Comparison of ENCODE assay signal across 8 cellular contexts in genomic region chr4:169410839-169411770, GRCh38.
DNase-seq lines count a peak whose midpoint lies in the region; ATAC-seq and TF ChIP-seq lines count a peak whose summit lies in the region.
"Had no signal": no experiment of that assay in that cellular context is flagged by ENCODE, and none has a peak within 500 bp of the region (broad histone marks: within the 10 kb centered on the region; RNA-seq: fewer than 3 reads in every experiment).

No MANE protein-coding gene starts in this region.

- no peak overlapping the region for H3K4me3 ChIP-seq in fibroblast of pulmonary artery (replicated peaks; ENCODE audit: low read depth, low read length)
- H3K4me3 ChIP-seq: body of pancreas had no signal

- no peak for TF ChIP-seq CTCF in fibroblast of pulmonary artery (IDR thresholded peaks at IDR 0.05; ENCODE audit: low read length, missing control alignments)

- in situ Hi-C loops in KBM-7 (cut with MboI; ENCODE audit: low pct_unique_long_range_greater_than_20kb, low sequenced_read_pairs), result no loop called here

- peak; percentile 99 for ATAC-seq in GM18502 (IDR thresholded peaks at IDR 0.05; ENCODE audit: poor library complexity, unreplicated experiment)
- peak; percentile 99 for ATAC-seq in GM21723 (IDR thresholded peaks at IDR 0.05; ENCODE audit: unreplicated experiment)
- ATAC-seq: body of pancreas had no signal

- DNase-seq in KBM-7 (peak; percentile 93), fibroblast of pulmonary artery (ENCODE audit: low read depth) (peak; percentile 60), HuH-7 (ENCODE audit: low spot score) (no peak)
- DNase-seq in activated CD4-positive, alpha-beta T cell treated with anti-CD3 and anti-CD28 coated beads, Interleukin-2, amount 50 U/mL, for 48 hours, result peak; percentile 38 to 56
- peak; percentile 15 to 19 for DNase-seq in stimulated activated CD4-positive, alpha-beta T cell treated with anti-CD3 and anti-CD28 coated beads, Interleukin-4, amount 100 ng/mL, for 48 hours (ENCODE audit: low read depth in 2 of 2)
